ENCODE assay signal across 1 cellular context in genomic region chr6:129646140-129646569, GRCh38.
TF ChIP-seq lines count a peak whose summit lies in the region.

No MANE protein-coding gene starts in this region.

TF ChIP-seq in HepG2, 621 proteins besides CTCF, POLR2A, EP300 and RAD21 (continued from another document):
- TF ChIP-seq SNAPC4 (CRISPR knock-in tag; IDR thresholded peaks at IDR 0.05) (no peak), ZNF629 (CRISPR knock-in tag; conservative IDR thresholded peaks at IDR 0.05) (peak; percentile 94), ZMYM3 (CRISPR knock-in tag; IDR thresholded peaks at IDR 0.05) (0 out of 2 replicates have a peak, but pooled peaks have one; percentile 28), MAFK (conservative IDR thresholded peaks at IDR 0.05 in 1 of 2, IDR thresholded peaks at IDR 0.05 in 1 of 2; ENCODE audit: low read length in 2 of 2) (0 out of 4 replicates have a peak, but pooled peaks of 1 of the 2 experiments have one; percentile 59), NCOA1 (CRISPR knock-in tag; IDR thresholded peaks at IDR 0.05) (no peak)
TF ChIP-seq in HepG2: peak in this region for 11.
